16 cellular contexts compared by ENCODE assay signal in genomic region chr3:55609230-55610100, GRCh38.
DNase-seq lines count a peak whose midpoint lies in the region; ATAC-seq, FAIRE-seq and TF ChIP-seq lines count a peak whose summit lies in the region.
"Had no signal": no experiment of that assay in that cellular context is flagged by ENCODE, and none has a peak within 500 bp of the region (broad histone marks: within the 10 kb centered on the region; RNA-seq: fewer than 3 reads in every experiment).

No MANE protein-coding gene starts in this region.

- TF ChIP-seq POLR2A in K562 (conservative IDR thresholded peaks at IDR 0.05) (no peak), stomach (IDR thresholded peaks at IDR 0.05) (no peak)

- peaks cover 13% of the 10 kb centered on the region for H3K27me3 Mint-ChIP-seq in HFFc6 (ENCODE audit: insufficient read depth)

- H3K4me1 Mint-ChIP-seq in HFFc6 (ENCODE audit: low read depth), result no peaks in the 10 kb centered on the region
- H3K4me1 Mint-ChIP-seq: memory B cell had no signal

- no peaks in the 10 kb centered on the region for H4K20me1 ChIP-seq in K562 (replicated peaks; ENCODE audit: control insufficient read depth, insufficient read depth, low read length)

- H3K4me3 ChIP-seq in K562 (no peak overlapping the region), kidney (ENCODE audit: low read length in 2 of 2) (no peak overlapping the region), stomach (no peak overlapping the region)
- H3K4me3 ChIP-seq: transverse colon had no signal

- no peak overlapping the region for H2AFZ ChIP-seq in K562 (ENCODE audit: low read depth, low read length)

- H3K27me3 ChIP-seq in K562 (ENCODE audit: control insufficient read depth in 2 of 2, insufficient read depth in 2 of 2, low read length in 2 of 2) (no peaks in the 10 kb centered on the region; a peak in 1 of 5 replicates), stomach (no peaks in the 10 kb centered on the region)
- H3K27me3 ChIP-seq: transverse colon had no signal

- peak; percentile 21 for DNase-seq in G401 (ENCODE audit: low spot score)
- DNase-seq in HFFc6, result no peak
- DNase-seq in K562 (ENCODE audit: extremely low read depth in 1 of 4, low spot score in 3 of 4), result peak in 3 of 4 experiments; percentile 5 to 15 (median 8)
- DNase-seq in kidney, result peak; percentile 79
- DNase-seq in HK-2 (ENCODE audit: unreplicated experiment), result no peak
- DNase-seq in dermis blood vessel endothelial cell, result no peak
- no peak for DNase-seq in stomach
- no peak for DNase-seq in SK-N-DZ (ENCODE audit: low spot score)
- DNase-seq: Calu3; NCI-H1694; NCI-H510A treated with DMSO at 0.1 percent for 48 hours; stimulated activated CD4-positive, alpha-beta T cell treated with anti-CD3 and anti-CD28 coated beads, Interleukin-4, amount 100 ng/mL, for 4 hours; transverse colon had no signal

- no TSS peak for BruUV-seq in K562 (replicated peaks; lab: Mats Ljungman, UMichigan)

- H3K4me3 Mint-ChIP-seq in HFFc6, result no peak overlapping the region
- H3K4me3 Mint-ChIP-seq: memory B cell had no signal

- no peak for TF ChIP-seq EP300 in K562 (IDR thresholded peaks at IDR 0.05; ENCODE audit: low read length)
- TF ChIP-seq EP300 in stomach (IDR thresholded peaks at IDR 0.05), result no peak

- 24% methylated on average over 11 of the region's 13 CpGs for WGBS in K562 (ENCODE audit: insufficient coverage, low coverage, missing lambda C conversion rate)
- WGBS in stomach, 5 donors, result 85 to 95% (median 90%) methylated on average over 13 of the region's 13 CpGs

- H3K4me1 ChIP-seq in K562 (replicated peaks in 1 of 2; ENCODE audit: control insufficient read depth in 2 of 2, insufficient read depth in 2 of 2, low read length in 2 of 2) (no peaks in the 10 kb centered on the region), kidney (ENCODE audit: control insufficient read depth in 1 of 2, insufficient read depth in 1 of 2, low read depth in 1 of 2, low read length in 2 of 2) (no peaks in the 10 kb centered on the region), stomach (no peaks in the 10 kb centered on the region)
- H3K4me1 ChIP-seq: transverse colon had no signal

- peak overlapping the region; percentile 32; the same call in 1 of the 2 replicates for H3K4me2 ChIP-seq in K562 (ENCODE audit: insufficient read depth, low read length)

- no peaks in the 10 kb centered on the region for H3K36me3 Mint-ChIP-seq in HFFc6 (ENCODE audit: low read depth)
- H3K36me3 Mint-ChIP-seq: memory B cell had no signal

- ATAC-seq in K562, result peak; percentile 73

- in situ Hi-C loops in G401 (cut with HindIII; ENCODE audit: low sequenced_read_pairs) (no loop called here), K562 (cut with MboI) (no loop called here)

- TF ChIP-seq CTCF in HFFc6 (IDR thresholded peaks at IDR 0.05), result peak; percentile 47
- TF ChIP-seq CTCF in K562 (IDR thresholded peaks at IDR 0.05 in 2 of 3, conservative IDR thresholded peaks at IDR 0.05 in 1 of 3; ENCODE audit: insufficient read depth in 2 of 3, low read depth in 1 of 3, low read length in 3 of 3), result peak; percentile 8 to 41 (median 20); a peak in 2 of 6 replicates
- no peak for TF ChIP-seq CTCF in kidney (IDR thresholded peaks at IDR 0.05; ENCODE audit: borderline replicate concordance, extremely low read depth, insufficient read depth)
- TF ChIP-seq CTCF in stomach (IDR thresholded peaks at IDR 0.05), result no peak

- H3K27ac ChIP-seq in K562 (ENCODE audit: extremely low read depth, low read depth, low read length), result no peak overlapping the region
- H3K27ac ChIP-seq in kidney (ENCODE audit: low read depth in 2 of 2, low read length in 2 of 2), result no peak overlapping the region
- no peak overlapping the region for H3K27ac ChIP-seq in stomach
- H3K27ac ChIP-seq: HL-60, transverse colon had no signal

- no peak for TF ChIP-seq RAD21 in K562 (CRISPR knock-in tag; conservative IDR thresholded peaks at IDR 0.05 in 1 of 2, IDR thresholded peaks at IDR 0.05 in 1 of 2)

- intact Hi-C loops in K562 (cut with micrococcal nuclease), result no loop called here
- intact Hi-C loops in kidney (cut with DNase I), result no loop called here
- intact Hi-C loops in stomach (cut with DNase I; ENCODE audit: low total_unique reads), result no loop called here

- no peaks in the 10 kb centered on the region for H3K79me2 ChIP-seq in K562 (ENCODE audit: control insufficient read depth, insufficient read depth, low read length)

- no peaks in the 10 kb centered on the region for H3K9me3 Mint-ChIP-seq in HFFc6
- H3K9me3 Mint-ChIP-seq: memory B cell had no signal

- H3K9me3 ChIP-seq in K562 (replicated peaks; ENCODE audit: control insufficient read depth, insufficient read depth, low read depth, low read length) (no peaks in the 10 kb centered on the region), kidney (ENCODE audit: control insufficient read depth in 1 of 2, low read length in 2 of 2) (no peaks in the 10 kb centered on the region), stomach (no peaks in the 10 kb centered on the region)
- H3K9me3 ChIP-seq: transverse colon had no signal

- no peak overlapping the region for H3K27ac Mint-ChIP-seq in HFFc6
- H3K27ac Mint-ChIP-seq: memory B cell had no signal

- no peaks in the 10 kb centered on the region for H3K9me1 ChIP-seq in K562 (ENCODE audit: control insufficient read depth, insufficient read depth, low read length)

- H3K36me3 ChIP-seq in K562 (ENCODE audit: control insufficient read depth, insufficient read depth, low read length) (no peaks in the 10 kb centered on the region), kidney (ENCODE audit: control insufficient read depth in 1 of 2, insufficient read depth in 2 of 2, low read length in 2 of 2) (no peaks in the 10 kb centered on the region), stomach (no peaks in the 10 kb centered on the region)
- H3K36me3 ChIP-seq: transverse colon had no signal

- no peak for FAIRE-seq in K562 (lab: Jason Lieb, UNC)
- FAIRE-seq in kidney (lab: Jason Lieb, UNC), result no peak
- FAIRE-seq: astrocyte had no signal

- POLR2A ChIA-PET in K562 (lab: Yijun Ruan, JAX), result no interaction called here

- H3K9ac ChIP-seq in K562 (ENCODE audit: insufficient read depth in 1 of 2, low read depth in 2 of 2, low read length in 2 of 2) (no peak overlapping the region), kidney (ENCODE audit: low read length in 2 of 2) (no peak overlapping the region)

- CTCF ChIA-PET in K562 (lab: Yijun Ruan, JAX; ENCODE audit: low intra/inter-chr PET ratio), result no interaction called here

TF ChIP-seq in K562, 482 proteins besides CTCF, POLR2A, EP300 and RAD21 (continues in another document):
- TF ChIP-seq USF2 (CRISPR knock-in tag; IDR thresholded peaks at IDR 0.05), result peak; percentile 79
- no peak for TF ChIP-seq HNRNPLL (IDR thresholded peaks at IDR 0.05; ENCODE audit: low read depth, low read length, poor library complexity, severe bottlenecking)

Comparison
In these comparisons a context has a peak if more than half of its experiments do, and no peak if none do; other contexts are left out.
1. DNase-seq: peak in G401 (single experiment), K562 (3 of 4) and kidney (single experiment); none in HFFc6 (single experiment), HK-2 (single experiment), dermis blood vessel endothelial cell (single experiment), stomach (single experiment) and SK-N-DZ (single experiment).
2. CTCF ChIP-seq: peak in HFFc6 (single experiment) and K562 (3 of 3); none in kidney (single experiment) and stomach (0 of 7).